ENCODE assay signal across 8 cellular contexts in the genomic region with DNA sequence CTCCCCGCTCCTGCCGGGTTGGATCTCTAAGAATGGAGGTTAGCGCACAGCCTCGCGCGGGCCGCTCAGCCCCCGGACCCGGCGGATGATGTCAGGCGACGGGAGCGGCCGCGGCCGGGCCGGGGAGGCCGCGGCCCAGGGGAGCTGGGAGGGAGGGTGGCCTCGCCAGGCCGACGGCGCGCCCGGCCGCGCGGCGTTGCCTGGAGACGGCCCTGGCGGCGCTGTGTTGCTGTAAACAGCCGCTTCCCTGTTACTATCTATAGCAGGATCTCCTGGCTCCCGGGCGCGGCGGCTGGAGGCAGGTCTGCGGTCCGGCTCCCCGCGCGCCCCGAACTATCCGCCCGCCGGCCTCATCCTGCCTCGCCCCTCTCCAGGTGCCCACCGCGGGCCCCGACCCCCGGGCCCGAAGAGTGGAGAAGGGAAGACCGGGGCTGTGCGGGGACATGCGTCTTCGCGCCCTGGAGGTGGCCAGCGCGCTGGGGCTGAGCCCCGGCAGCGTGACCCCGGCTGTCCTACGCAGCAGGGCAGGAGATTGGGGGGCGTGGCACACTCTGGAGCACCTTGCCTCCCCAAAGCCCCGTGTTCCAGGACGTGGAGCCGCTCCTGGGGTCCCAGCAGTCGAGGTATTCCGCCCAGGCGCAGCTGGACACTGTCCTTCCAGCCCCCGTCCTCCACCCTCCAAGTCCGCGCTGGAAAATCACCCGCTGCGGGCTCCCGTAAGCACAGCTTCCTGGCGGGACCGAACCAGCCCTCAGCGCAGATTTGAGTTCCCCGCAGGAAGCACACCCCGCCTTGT. TPM values are rescaled to one million over a fixed set of nuclear protein-coding genes. Genes with fewer than 3 reads are reported as not detected.
DNase-seq lines count a peak whose midpoint lies in the region; ATAC-seq and TF ChIP-seq lines count a peak whose summit lies in the region.

No MANE protein-coding gene starts in this region.

- H3K9me3 ChIP-seq in BE2C (no peaks in the 10 kb centered on the region), right lobe of liver (no peaks in the 10 kb centered on the region)

- H3K4me3 Mint-ChIP-seq in stimulated activated effector memory CD8-positive, alpha-beta T cell treated with anti-CD3 and anti-CD28 coated beads, Interleukin-12 subunit alpha, Interleukin-12 subunit beta, amount 100 ng/mL, for 72 hours = peak overlapping the region; percentile 92

- H3K27ac ChIP-seq in right lobe of liver = peak overlapping the region; percentile 92 to 98 (median 92)

- no peaks in the 10 kb centered on the region for H3K9me3 Mint-ChIP-seq in stimulated activated effector memory CD8-positive, alpha-beta T cell treated with anti-CD3 and anti-CD28 coated beads, Interleukin-12 subunit alpha, Interleukin-12 subunit beta, amount 100 ng/mL, for 72 hours

- DNase-seq in BE2C = peak; percentile 89
- DNase-seq in H7 = peak; percentile 93
- peak; percentile 36 for DNase-seq in NCI-H345 treated with DMSO at 0.1 percent for 48 hours (lab: John Stamatoyannopoulos, UW; ENCODE audit: unreplicated experiment)
- DNase-seq in activated CD4-positive, alpha-beta T cell treated with anti-CD3 and anti-CD28 coated beads, Interleukin-2, amount 50 U/mL, for 1 hour = peak; percentile 68
- DNase-seq in effector CD8-positive, alpha-beta T cell (lab: John Stamatoyannopoulos, UW) = peak; percentile 30
- DNase-seq in right lobe of liver = peak; percentile 90 to 94 (median 92)
- DNase-seq in stimulated activated effector memory CD8-positive, alpha-beta T cell treated with anti-CD3 and anti-CD28 coated beads, Interleukin-12 subunit alpha, Interleukin-12 subunit beta, amount 100 ng/mL, for 72 hours (ENCODE audit: low spot score in 2 of 2) = peak; percentile 34 to 74

- TF ChIP-seq CTCF in BE2C (IDR thresholded peaks at IDR 0.05; ENCODE audit: low read depth, low read length) (no peak), right lobe of liver (IDR thresholded peaks at IDR 0.05) (peak in 2 of 4 donors; percentile 15)

- ATAC-seq in right lobe of liver = peak; percentile 54 to 74 (median 65)
- ATAC-seq in stimulated activated effector memory CD8-positive, alpha-beta T cell treated with anti-CD3 and anti-CD28 coated beads, Interleukin-12 subunit alpha, Interleukin-12 subunit beta, amount 100 ng/mL, for 72 hours = peak; percentile 54
- no peak for ATAC-seq in HG03460 (IDR thresholded peaks at IDR 0.05; ENCODE audit: unreplicated experiment)

- peak overlapping the region; percentile 64 for H3K4me3 ChIP-seq in BE2C (ENCODE audit: low read depth, low read length)
- H3K4me3 ChIP-seq in H7 (ENCODE audit: insufficient read depth, low read depth, low read length) = peak overlapping the region; percentile 58
- H3K4me3 ChIP-seq in right lobe of liver = peak overlapping the region; percentile 58 to 86 (median 64)

- TF ChIP-seq POLR2A in right lobe of liver (IDR thresholded peaks at IDR 0.05) = peak; percentile 87

- H3K27ac Mint-ChIP-seq in stimulated activated effector memory CD8-positive, alpha-beta T cell treated with anti-CD3 and anti-CD28 coated beads, Interleukin-12 subunit alpha, Interleukin-12 subunit beta, amount 100 ng/mL, for 72 hours = peak overlapping the region; percentile 98

- peaks cover 59% of the 10 kb centered on the region for H3K4me1 Mint-ChIP-seq in stimulated activated effector memory CD8-positive, alpha-beta T cell treated with anti-CD3 and anti-CD28 coated beads, Interleukin-12 subunit alpha, Interleukin-12 subunit beta, amount 100 ng/mL, for 72 hours

- H3K36me3 Mint-ChIP-seq in stimulated activated effector memory CD8-positive, alpha-beta T cell treated with anti-CD3 and anti-CD28 coated beads, Interleukin-12 subunit alpha, Interleukin-12 subunit beta, amount 100 ng/mL, for 72 hours = peaks cover 47% of the 10 kb centered on the region

- H3K4me1 ChIP-seq in BE2C (0 out of 2 replicates have a peak, but pooled peaks cover 2% of the 10 kb centered on the region), right lobe of liver (peaks cover 0 to 24% (median 6%) of the 10 kb centered on the region in 4 donors)

- H3K27me3 ChIP-seq in BE2C (no peaks in the 10 kb centered on the region), H7 (ENCODE audit: control insufficient read depth, insufficient read depth, low read length) (peaks cover 15% of the 10 kb centered on the region), right lobe of liver (no peaks in the 10 kb centered on the region)

- no peaks in the 10 kb centered on the region for H3K36me3 ChIP-seq in BE2C
- H3K36me3 ChIP-seq in H7 (replicated peaks; ENCODE audit: control insufficient read depth, insufficient read depth, low read length) = peaks cover 1% of the 10 kb centered on the region; the same call in 1 of the 2 replicates
- peaks cover 0 to 14% (median 7%) of the 10 kb centered on the region in 4 donors for H3K36me3 ChIP-seq in right lobe of liver

- WGBS in right lobe of liver (ENCODE audit: insufficient coverage, low coverage, low lambda C conversion rate, missing lambda C conversion rate) = under 1% methylated on average over 13 of the region's 81 CpGs

- intact Hi-C loops in right lobe of liver (cut with DNase I) = no loop called here

RNA-seq across cellular contexts. Expression of a gene that starts 1.4 kb away (rescaled TPM):
- 5.2 TPM for polyA plus RNA-seq in BE2C (2012; ENCODE audit: insufficient read depth, insufficient read length, low read depth)
- 14.2 and 217 TPM in 2 replicates for total RNA-seq in H7 (2014; rRNA removed; shearing (Covaris generic))
- total RNA-seq in right lobe of liver = 100 to 1,000 TPM in 1 of 6 experiments, 10 to 100 TPM in 4, 1 to 10 TPM in 1; 9.9 to 151 (median 49.5) TPM

Comparison
In these comparisons a context has a peak if more than half of its experiments do, and no peak if none do; other contexts are left out.
1. DNase-seq: peak in every context shown above with its lines; median percentile 93 in H7; 92 in right lobe of liver; 89 in BE2C; 68 in activated CD4-positive, alpha-beta T cell treated with anti-CD3 and anti-CD28 coated beads, Interleukin-2, amount 50 U/mL, for 1 hour; 54 in stimulated activated effector memory CD8-positive, alpha-beta T cell treated with anti-CD3 and anti-CD28 coated beads, Interleukin-12 subunit alpha, Interleukin-12 subunit beta, amount 100 ng/mL, for 72 hours; 36 in NCI-H345 treated with DMSO at 0.1 percent for 48 hours; 30 in effector CD8-positive, alpha-beta T cell.